Comparison of ENCODE assay signal across 24 cellular contexts in the genomic region with DNA sequence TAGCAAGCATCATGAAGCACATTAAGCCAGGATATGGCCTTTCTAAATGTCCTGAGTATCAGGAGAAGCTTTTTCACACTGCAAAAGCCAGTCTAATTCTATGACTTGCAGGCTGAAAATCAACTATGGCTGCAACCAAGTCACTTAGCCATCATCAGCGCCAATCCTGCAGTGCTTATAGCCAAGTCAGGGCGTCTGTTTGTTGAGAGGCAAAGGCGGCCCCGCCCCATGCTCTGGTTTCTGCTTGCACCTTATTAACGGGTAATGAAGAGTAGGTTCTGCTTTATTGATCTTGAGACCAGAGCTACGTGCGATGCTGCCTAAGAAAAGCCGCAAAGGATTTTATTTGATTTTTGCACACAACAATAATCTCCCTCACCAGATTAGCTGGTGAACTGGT.
"Had no signal": no experiment of that assay in that cellular context is flagged by ENCODE, and none has a peak within 500 bp of the region (broad histone marks: within the 10 kb centered on the region; RNA-seq: fewer than 3 reads in every experiment).

No MANE protein-coding gene starts in this region.

- H3K27ac ChIP-seq: brain microvascular endothelial cell, KMS-11 had no signal

- H3K36me3 ChIP-seq: brain microvascular endothelial cell, cardiac muscle cell had no signal

- H3K4me1 Mint-ChIP-seq: activated B cell treated with CpG ODN at 0.5 μM for 24 hours; activated CD4-positive, alpha-beta T cell treated with anti-CD3 and anti-CD28 coated beads, Interleukin-2, amount 10 ng/mL, durations not matched to agents 7 days and 5 days; activated naive CD4-positive, alpha-beta T cell treated with anti-CD3 and anti-CD28 coated beads, Interleukin-2, amount 10 ng/mL, durations not matched to agents 7 days and 5 days; activated naive CD8-positive, alpha-beta T cell treated with anti-CD3 and anti-CD28 coated beads for 36 hours had no signal

- H3K4me3 Mint-ChIP-seq: activated B cell treated with CpG ODN at 0.5 μM for 24 hours; activated CD4-positive, alpha-beta memory T cell treated with anti-CD3 and anti-CD28 coated beads for 36 hours; activated CD4-positive, alpha-beta T cell treated with anti-CD3 and anti-CD28 coated beads, Interleukin-2, amount 10 ng/mL, durations not matched to agents 7 days and 5 days; activated naive CD4-positive, alpha-beta T cell treated with anti-CD3 and anti-CD28 coated beads, Interleukin-2, amount 10 ng/mL, durations not matched to agents 7 days and 5 days; activated naive CD8-positive, alpha-beta T cell treated with anti-CD3 and anti-CD28 coated beads for 36 hours; T-helper 1 cell treated with Interleukin-12 subunit alpha and Interleukin-12 subunit beta and Interleukin-4 antibody, amounts not matched to agents 30 μg/mL and 1 μg/mL, for 36 hours had no signal

- H3K9me3 Mint-ChIP-seq: activated B cell treated with CpG ODN at 0.5 μM for 24 hours; activated CD4-positive, alpha-beta memory T cell treated with anti-CD3 and anti-CD28 coated beads for 36 hours; activated CD4-positive, alpha-beta T cell treated with anti-CD3 and anti-CD28 coated beads, Interleukin-2, amount 10 ng/mL, durations not matched to agents 7 days and 5 days; activated naive CD4-positive, alpha-beta T cell treated with anti-CD3 and anti-CD28 coated beads, Interleukin-2, amount 10 ng/mL, durations not matched to agents 7 days and 5 days; activated naive CD8-positive, alpha-beta T cell treated with anti-CD3 and anti-CD28 coated beads for 36 hours; activated T-helper 2 cell treated with anti-CD3 and anti-CD28 coated beads, Interferon-gamma antibody, Interleukin-2, Interleukin-4, amounts not matched to agents 10 μg/mL and 5 μg/mL and 100 μg/mL, durations not matched to agents 14 hours and 24 hours and 36 hours; T-helper 1 cell treated with Interleukin-12 subunit alpha and Interleukin-12 subunit beta and Interleukin-4 antibody, amounts not matched to agents 30 μg/mL and 1 μg/mL, for 36 hours had no signal

- H3K36me3 Mint-ChIP-seq: activated CD4-positive, alpha-beta memory T cell treated with anti-CD3 and anti-CD28 coated beads for 36 hours; activated naive CD4-positive, alpha-beta T cell treated with anti-CD3 and anti-CD28 coated beads, Interleukin-2, amount 10 ng/mL, durations not matched to agents 7 days and 5 days; activated naive CD8-positive, alpha-beta T cell treated with anti-CD3 and anti-CD28 coated beads for 36 hours had no signal

- H3K27ac Mint-ChIP-seq: activated B cell treated with CpG ODN at 0.5 μM for 24 hours; activated CD4-positive, alpha-beta memory T cell treated with anti-CD3 and anti-CD28 coated beads for 36 hours; activated CD4-positive, alpha-beta T cell treated with anti-CD3 and anti-CD28 coated beads, Interleukin-2, amount 10 ng/mL, durations not matched to agents 7 days and 5 days; activated naive CD4-positive, alpha-beta T cell treated with anti-CD3 and anti-CD28 coated beads, Interleukin-2, amount 10 ng/mL, durations not matched to agents 7 days and 5 days; activated naive CD8-positive, alpha-beta T cell treated with anti-CD3 and anti-CD28 coated beads for 36 hours; activated T-helper 2 cell treated with anti-CD3 and anti-CD28 coated beads, Interferon-gamma antibody, Interleukin-2, Interleukin-4, amounts not matched to agents 10 μg/mL and 5 μg/mL and 100 μg/mL, durations not matched to agents 14 hours and 24 hours and 36 hours; T-helper 1 cell treated with Interleukin-12 subunit alpha and Interleukin-12 subunit beta and Interleukin-4 antibody, amounts not matched to agents 30 μg/mL and 1 μg/mL, for 36 hours had no signal

- H3K27me3 ChIP-seq: brain microvascular endothelial cell, cardiac muscle cell had no signal

- ATAC-seq: Panc1 had no signal

- H3K27me3 Mint-ChIP-seq: activated CD4-positive, alpha-beta memory T cell treated with anti-CD3 and anti-CD28 coated beads for 36 hours had no signal

- DNase-seq: activated B cell treated with CpG ODN at 0.5 μM for 24 hours; activated CD4-positive, alpha-beta memory T cell treated with anti-CD3 and anti-CD28 coated beads for 36 hours; activated CD4-positive, alpha-beta T cell treated with anti-CD3 and anti-CD28 coated beads for 1 hour; activated CD4-positive, alpha-beta T cell treated with anti-CD3 and anti-CD28 coated beads, Interleukin-2, amount 10 ng/mL, durations not matched to agents 7 days and 5 days; activated CD8-positive, alpha-beta memory T cell treated with anti-CD3 and anti-CD28 coated beads for 24 hours; activated gamma-delta T cell treated with Interleukin-2 at 50 U/mL for 16 hours; activated naive CD4-positive, alpha-beta T cell treated with anti-CD3 and anti-CD28 coated beads, Interleukin-2, amount 10 ng/mL, durations not matched to agents 7 days and 5 days; activated naive CD8-positive, alpha-beta T cell treated with anti-CD3 and anti-CD28 coated beads for 36 hours; activated T-cell treated with anti-CD3 and anti-CD28 coated beads for 4 hours; activated T-cell treated with anti-CD3 and anti-CD28 coated beads, Interleukin-2, amount 50 U/mL, for 48 hours; brain microvascular endothelial cell; NCI-H1092; NCI-H1417; NCI-H2029; NCI-H510A treated with DMSO at 0.1 percent for 48 hours; OCI-M1; RPMI8226; SHP77 treated with DMSO at 0.1 percent for 48 hours; T-helper 9 cell had no signal

- H3K9ac ChIP-seq: KMS-11 had no signal

- H3K4me3 ChIP-seq: cardiac muscle cell had no signal
